Comparison of ENCODE assay signal across 13 cellular contexts in the genomic region with DNA sequence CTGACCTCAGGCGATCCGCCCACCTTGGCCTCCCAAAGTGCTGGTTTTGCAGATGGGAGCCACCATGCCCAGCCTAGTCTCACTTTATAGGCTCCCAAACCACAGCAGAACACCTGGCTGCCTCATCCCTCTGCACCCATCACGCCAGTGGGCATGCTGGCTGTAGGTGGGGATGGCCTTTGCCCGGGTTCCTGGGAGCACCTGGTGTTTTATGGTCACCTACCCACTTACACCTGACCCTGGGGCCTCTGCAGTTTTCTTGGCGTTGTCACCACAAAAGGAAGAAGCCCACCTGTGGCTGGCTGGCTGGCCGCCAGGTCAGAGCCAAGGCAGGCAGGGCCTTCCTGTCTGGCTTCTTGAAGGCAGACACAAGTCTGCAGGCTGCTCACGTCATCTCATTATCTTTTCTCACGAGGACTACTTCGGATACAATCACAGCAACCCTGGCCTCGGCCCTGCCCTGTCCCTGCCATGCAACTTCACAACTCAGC. TPM values are rescaled to one million over a fixed set of nuclear protein-coding genes. Genes with fewer than 3 reads are reported as not detected.
A peak's percentile ranks its signal among the peaks of the same experiment; 100 is the strongest.
DNase-seq lines count a peak whose midpoint lies in the region; ATAC-seq and TF ChIP-seq lines count a peak whose summit lies in the region.
"Had no signal": no experiment of that assay in that cellular context is flagged by ENCODE, and none has a peak within 500 bp of the region (broad histone marks: within the 10 kb centered on the region; RNA-seq: fewer than 3 reads in every experiment).

No MANE protein-coding gene starts in this region.

- intact Hi-C loops in left ventricle myocardium superior (cut with micrococcal nuclease), result no loop called here
- intact Hi-C loops in colonic mucosa (cut with DNase I), result no loop called here
- intact Hi-C loops in transverse colon (cut with DNase I; ENCODE audit: low total_unique reads), result no loop called here

- 0 out of 2 replicates have a peak, but pooled peaks cover 3% of the 10 kb centered on the region for H3F3A ChIP-seq in OCI-LY1 (ENCODE audit: insufficient read depth, low read length)

- H3K9me3 ChIP-seq in right atrium auricular region, result no peaks in the 10 kb centered on the region
- no peaks in the 10 kb centered on the region for H3K9me3 ChIP-seq in OCI-LY1 (ENCODE audit: low read length)
- no peaks in the 10 kb centered on the region for H3K9me3 ChIP-seq in colonic mucosa
- H3K9me3 ChIP-seq in transverse colon, result no peaks in the 10 kb centered on the region

- no peak for TF ChIP-seq POLR2A in transverse colon (IDR thresholded peaks at IDR 0.05)

- ATAC-seq in left ventricle myocardium superior (no peak), HG03469 (IDR thresholded peaks at IDR 0.05; ENCODE audit: unreplicated experiment) (no peak)

- no peaks in the 10 kb centered on the region for H4K20me1 ChIP-seq in OCI-LY1 (ENCODE audit: insufficient read depth, low read length)

- no peaks in the 10 kb centered on the region for H3K27me3 ChIP-seq in right atrium auricular region
- no peaks in the 10 kb centered on the region for H3K27me3 ChIP-seq in OCI-LY1 (ENCODE audit: insufficient read depth, low read length)
- no peaks in the 10 kb centered on the region for H3K27me3 ChIP-seq in colonic mucosa
- H3K27me3 ChIP-seq in transverse colon, result no peaks in the 10 kb centered on the region

- WGBS in transverse colon (ENCODE audit: low coverage in 1 of 2), 2 donors, result 49% methylated on average over 10 of the region's 10 CpGs; no CpG with 5 or more reads in 1 of the 2 donors

- peaks cover 8% of the 10 kb centered on the region for H3K36me3 ChIP-seq in right atrium auricular region
- peaks cover 35% of the 10 kb centered on the region for H3K36me3 ChIP-seq in OCI-LY1 (ENCODE audit: insufficient read depth, low read length)
- no peaks in the 10 kb centered on the region for H3K36me3 ChIP-seq in colonic mucosa
- H3K36me3 ChIP-seq in transverse colon, result peaks cover 0 to 16% (median 5%) of the 10 kb centered on the region in 4 donors

- peaks cover 0 to 6% of the 10 kb centered on the region in 2 donors for H3K4me1 ChIP-seq in right atrium auricular region
- H3K4me1 ChIP-seq in OCI-LY1 (ENCODE audit: insufficient read depth, low read length, severe bottlenecking), result peaks cover 10% of the 10 kb centered on the region
- peaks cover 4% of the 10 kb centered on the region for H3K4me1 ChIP-seq in colonic mucosa
- peaks cover 3 to 13% (median 6%) of the 10 kb centered on the region in 4 donors for H3K4me1 ChIP-seq in transverse colon

- no peak overlapping the region for H3K4me2 ChIP-seq in OCI-LY1 (ENCODE audit: low read length)

- no peak for TF ChIP-seq CTCF in right atrium auricular region (IDR thresholded peaks at IDR 0.05)
- no peak for TF ChIP-seq CTCF in OCI-LY1 (IDR thresholded peaks at IDR 0.05; ENCODE audit: low read length)
- TF ChIP-seq CTCF in colonic mucosa (IDR thresholded peaks at IDR 0.05), result no peak
- TF ChIP-seq CTCF in transverse colon (IDR thresholded peaks at IDR 0.05), result no peak

- no peaks in the 10 kb centered on the region for H3K9me2 ChIP-seq in OCI-LY1 (ENCODE audit: low read depth, low read length)

- no peaks in the 10 kb centered on the region for H3K79me2 ChIP-seq in OCI-LY1 (ENCODE audit: insufficient read depth, low read length)

- DNase-seq in left ventricle myocardium superior (peak; percentile 40), right atrium auricular region (ENCODE audit: low spot score) (no peak), colonic mucosa (peak; percentile 56), transverse colon (peak; percentile 45), NCI-H524 treated with DMSO at 0.1 percent for 48 hours (lab: John Stamatoyannopoulos, UW) (no peak), glomerular visceral epithelial cell (ENCODE audit: extremely low spot score) (no peak)
- DNase-seq: Karpas-422; NCI-H1417; NCI-H2171 treated with DMSO at 0.1 percent for 48 hours; NK-92 treated with Interleukin-12 subunit alpha and Interleukin-12 subunit beta, amount 100 ng/mL, for 24 hours; stimulated activated CD4-positive, alpha-beta T cell treated with anti-CD3 and anti-CD28 coated beads, Interleukin-1b, Interleukin-23, amount 100 ng/mL, for 48 hours had no signal

- TF ChIP-seq EP300 in transverse colon (IDR thresholded peaks at IDR 0.05; ENCODE audit: low read depth), result no peak

- in situ Hi-C loops in transverse colon (cut with MboI; ENCODE audit: low pct_ligation_motif_present in 1 of 4, low pct_unique_long_range_greater_than_20kb in 1 of 4, low sequenced_read_pairs in 3 of 4), result no loop called here

- H3K9ac ChIP-seq in OCI-LY1 (ENCODE audit: low read length), result no peak overlapping the region
- H3K9ac ChIP-seq in colonic mucosa (ENCODE audit: low read depth in 2 of 2, low read length in 2 of 2), result no peak overlapping the region

- no peak overlapping the region for H3K4me3 ChIP-seq in right atrium auricular region
- H3K4me3 ChIP-seq in OCI-LY1 (ENCODE audit: low read depth, low read length, poor library complexity, severe bottlenecking), result no peak overlapping the region
- no peak overlapping the region for H3K4me3 ChIP-seq in colonic mucosa
- no peak overlapping the region for H3K4me3 ChIP-seq in transverse colon

- no peak overlapping the region for H3K27ac ChIP-seq in right atrium auricular region
- peak overlapping the region; percentile 59 for H3K27ac ChIP-seq in OCI-LY1 (ENCODE audit: low read depth, low read length, poor library complexity, severe bottlenecking)
- H3K27ac ChIP-seq in colonic mucosa, result no peak overlapping the region
- peak overlapping the region in 1 of 4 donors; percentile 26 for H3K27ac ChIP-seq in transverse colon

- H2AFZ ChIP-seq in OCI-LY1 (ENCODE audit: low read length), result no peak overlapping the region

RNA-seq across cellular contexts. Expression of a gene that starts 8.2 kb away (rescaled TPM):
- total RNA-seq in left ventricle myocardium superior, result 16.0 TPM
- 10 to 100 TPM; 12.9 to 19.4 TPM for total RNA-seq in right atrium auricular region
- 10 to 100 TPM; 28.6 to 79.4 TPM for total RNA-seq in colonic mucosa
- 10 to 100 TPM; 13.1 to 27.0 (median 17.2) TPM for total RNA-seq in transverse colon

RNA-seq across cellular contexts. Expression of a gene that starts 42.3 kb away (rescaled TPM):
- total RNA-seq in left ventricle myocardium superior (1.6 TPM), right atrium auricular region (1 to 10 TPM; 2.4 to 3.9 TPM), colonic mucosa (1 to 10 TPM; 1.1 to 1.7 TPM), transverse colon (1 to 10 TPM in 1 of 4 donors, under 1 TPM in 1, not detected in 2; 0.95 to 2.0 TPM)

Comparison
In these comparisons a context has a peak if more than half of its experiments do, and no peak if none do; other contexts are left out.
1. DNase-seq: peak in left ventricle myocardium superior (single experiment), colonic mucosa (single experiment) and transverse colon (single experiment); none in right atrium auricular region (single experiment), NCI-H524 treated with DMSO at 0.1 percent for 48 hours (single experiment) and glomerular visceral epithelial cell (single experiment).